ENCODE assay signal across 10 cellular contexts in genomic region chr2:206230060-206230890, GRCh38. TPM values are rescaled to one million over a fixed set of nuclear protein-coding genes. Genes with fewer than 3 reads are reported as not detected.
DNase-seq lines count a peak whose midpoint lies in the region; ATAC-seq and TF ChIP-seq lines count a peak whose summit lies in the region.
"Had no signal": no experiment of that assay in that cellular context is flagged by ENCODE, and none has a peak within 500 bp of the region (broad histone marks: within the 10 kb centered on the region; RNA-seq: fewer than 3 reads in every experiment).

No MANE protein-coding gene starts in this region.

- H3F3A ChIP-seq in neural cell (ENCODE audit: insufficient read depth, low read length, poor library complexity, severe bottlenecking) = no peaks in the 10 kb centered on the region

- H3K4me2 ChIP-seq in H9 (ENCODE audit: insufficient read depth, insufficient read length, low read length) (no peak overlapping the region), neural cell (ENCODE audit: low read length) (no peak overlapping the region)

- no peaks in the 10 kb centered on the region for H3K79me1 ChIP-seq in H9 (ENCODE audit: insufficient read depth, low read depth, low read length, poor library complexity, severe bottlenecking)

- H2BK5ac ChIP-seq in H9 (ENCODE audit: insufficient read length, low read length) = no peak overlapping the region

- no peaks in the 10 kb centered on the region for H3K27me3 Mint-ChIP-seq in H9 (ENCODE audit: low read depth)
- no peaks in the 10 kb centered on the region for H3K27me3 Mint-ChIP-seq in MCF 10A (ENCODE audit: insufficient read depth, unreplicated experiment)
- peaks cover 3 to 13% (median 3%) of the 10 kb centered on the region in 3 donors for H3K27me3 Mint-ChIP-seq in immature natural killer cell (ENCODE audit: low read depth in 3 of 3)

- peaks cover 0 to 2% of the 10 kb centered on the region in 2 experiments; a peak in 2 of 5 replicates for H3K9me3 Mint-ChIP-seq in H9
- no peaks in the 10 kb centered on the region for H3K9me3 Mint-ChIP-seq in MCF 10A (ENCODE audit: unreplicated experiment)
- H3K9me3 Mint-ChIP-seq in immature natural killer cell = peaks cover 0 to 9% (median 0%) of the 10 kb centered on the region in 6 donors

- no peak overlapping the region for H4K8ac ChIP-seq in H9 (replicated peaks; ENCODE audit: insufficient read length, low read depth, low read length)

- H3K56ac ChIP-seq in H9 (ENCODE audit: insufficient read length, low read depth, low read length) = no peak overlapping the region

- H3T11ph ChIP-seq in H9 (ENCODE audit: low read length) = no peak overlapping the region

- H3K4me3 Mint-ChIP-seq in H9 = no peak overlapping the region; a peak in 1 of 5 replicates
- H3K4me3 Mint-ChIP-seq in MCF 10A (ENCODE audit: unreplicated experiment) = no peak overlapping the region
- H3K4me3 Mint-ChIP-seq in immature natural killer cell = no peak overlapping the region

- H4K91ac ChIP-seq in H9 (ENCODE audit: insufficient read length, low read depth, low read length) = no peak overlapping the region

- H3K23ac ChIP-seq in H9 (ENCODE audit: insufficient read length, low read depth, low read length) = no peak overlapping the region

- H2BK12ac ChIP-seq in H9 (ENCODE audit: insufficient read length, low read depth, low read length) = no peak overlapping the region

- H2BK20ac ChIP-seq in H9 (ENCODE audit: low read depth, low read length, poor library complexity, severe bottlenecking) = no peak overlapping the region

- H3K14ac ChIP-seq in H9 (ENCODE audit: insufficient read depth, low read length) = no peak overlapping the region

- H2AFZ ChIP-seq in H9 (ENCODE audit: low read length) (no peak overlapping the region), neural cell (ENCODE audit: low read depth, low read length) (no peak overlapping the region)

- H2AK5ac ChIP-seq in H9 (ENCODE audit: insufficient read length, low read length) = no peak overlapping the region

- H2BK120ac ChIP-seq in H9 (ENCODE audit: low read depth, low read length, poor library complexity, severe bottlenecking) = no peak overlapping the region

- TF ChIP-seq CTCF in H9 (conservative IDR thresholded peaks at IDR 0.05) (peak; percentile 52), MCF 10A (IDR thresholded peaks at IDR 0.05; ENCODE audit: unreplicated experiment) (no peak), neural cell (IDR thresholded peaks at IDR 0.05; ENCODE audit: poor library complexity, severe bottlenecking) (no peak)

- WGBS in H9 (ENCODE audit: extremely low coverage, insufficient read length, low lambda C conversion rate) = no CpG with 5 or more reads among the region's 3 CpGs

- no peaks in the 10 kb centered on the region for H3K27me3 ChIP-seq in H9 (ENCODE audit: insufficient read depth, low read length)
- no peaks in the 10 kb centered on the region for H3K27me3 ChIP-seq in neural cell (ENCODE audit: insufficient read depth, low read depth, low read length)

- peak; percentile 47 for DNase-seq in H9
- peak; percentile 97 for DNase-seq in NCI-H2227 (lab: John Stamatoyannopoulos, UW; ENCODE audit: unreplicated experiment)
- peak; percentile 87 for DNase-seq in MCF 10A (ENCODE audit: unreplicated experiment)
- DNase-seq in immature natural killer cell = no peak
- DNase-seq in HuH-7 (ENCODE audit: low spot score) = no peak
- DNase-seq: activated CD4-positive, alpha-beta T cell treated with anti-CD3 and anti-CD28 coated beads, Interleukin-2, amount 50 U/mL, for 4 hours; OCI-M1 had no signal

- no peak overlapping the region for H3K4ac ChIP-seq in H9 (ENCODE audit: low read depth, low read length)

- peaks cover 4% of the 10 kb centered on the region for H3K4me1 ChIP-seq in H9 (ENCODE audit: insufficient read depth, low read length)

- H3K9me3 ChIP-seq in H9 (ENCODE audit: control insufficient read depth, low read depth, low read length) = no peaks in the 10 kb centered on the region
- H3K9me3 ChIP-seq in neural cell (ENCODE audit: low read length) = no peaks in the 10 kb centered on the region

- peaks cover 33 to 36% of the 10 kb centered on the region in 2 experiments for H3K4me1 Mint-ChIP-seq in H9
- H3K4me1 Mint-ChIP-seq in MCF 10A (ENCODE audit: insufficient read depth, unreplicated experiment) = peaks cover 17% of the 10 kb centered on the region
- no peaks in the 10 kb centered on the region for H3K4me1 Mint-ChIP-seq in immature natural killer cell

- no peaks in the 10 kb centered on the region for H3K9me2 ChIP-seq in neural cell (ENCODE audit: insufficient read depth, low read length)

- ATAC-seq in GM19351 (IDR thresholded peaks at IDR 0.05; ENCODE audit: unreplicated experiment) (no peak), GM18498 (IDR thresholded peaks at IDR 0.05; ENCODE audit: unreplicated experiment) (no peak)

- H4K20me1 ChIP-seq in H9 (ENCODE audit: control insufficient read depth, insufficient read depth, insufficient read length) (no peaks in the 10 kb centered on the region), neural cell (ENCODE audit: insufficient read depth) (no peaks in the 10 kb centered on the region)

- no TSS peak for BruUV-seq in MCF 10A (replicated peaks; lab: Mats Ljungman, UMichigan)

- no peak overlapping the region for H3K9ac ChIP-seq in H9 (ENCODE audit: extremely low read depth, insufficient read length, low read length)
- no peak overlapping the region for H3K9ac ChIP-seq in neural cell (ENCODE audit: low read length)

- no peaks in the 10 kb centered on the region for H3K23me2 ChIP-seq in H9 (ENCODE audit: insufficient read length, low read depth, low read length, poor library complexity, severe bottlenecking)

- no peak for TF ChIP-seq EP300 in neural cell (conservative IDR thresholded peaks at IDR 0.05; ENCODE audit: poor library complexity, severe bottlenecking)

- no peak overlapping the region for H4K5ac ChIP-seq in H9 (ENCODE audit: insufficient read length, low read depth, low read length)

- peak overlapping the region; percentile 50 to 87 (median 78); a peak in 6 of 7 replicates for H3K27ac Mint-ChIP-seq in H9
- peak overlapping the region; percentile 2 for H3K27ac Mint-ChIP-seq in MCF 10A (ENCODE audit: low read depth, unreplicated experiment)
- no peak overlapping the region for H3K27ac Mint-ChIP-seq in immature natural killer cell

- H3K36me3 ChIP-seq in neural cell (ENCODE audit: insufficient read depth, low read length) = no peaks in the 10 kb centered on the region

- no peak overlapping the region for H3K18ac ChIP-seq in H9 (ENCODE audit: insufficient read length, low read depth, low read length)

- H3K4me3 ChIP-seq in neural cell (ENCODE audit: low read length) = no peak overlapping the region

- H2BK15ac ChIP-seq in H9 (ENCODE audit: low read depth, low read length) = no peak overlapping the region

- H3K27ac ChIP-seq in H9 (ENCODE audit: insufficient read length, low read depth, low read length) (no peak overlapping the region), neural cell (ENCODE audit: low read length) (no peak overlapping the region)

- CTCF ChIA-PET in MCF 10A (lab: Yijun Ruan, JAX) = interaction anchor here (0.5 to 1.8 kb wide), 17 partner anchors 9 to 132 kb away, joined by 3 to 14 read pairs (median 4); partner anchors contain the start of genes EEF1B2 and NDUFS1

- intact Hi-C loops in MCF 10A (cut with micrococcal nuclease) = no loop called here

- H3K36me3 Mint-ChIP-seq in H9 (ENCODE audit: insufficient read depth in 1 of 3, low read depth in 3 of 3) (peaks cover 0 to 4% (median 0%) of the 10 kb centered on the region in 3 experiments; a peak in 2 of 7 replicates), MCF 10A (ENCODE audit: insufficient read depth, unreplicated experiment) (no peaks in the 10 kb centered on the region), immature natural killer cell (no peaks in the 10 kb centered on the region)

- POLR2A ChIA-PET in MCF 10A (lab: Yijun Ruan, JAX) = interaction anchor here (0.6 to 5.4 kb wide), 17 partner anchors 9 to 251 kb away, joined by 3 to 61 read pairs (median 3); partner anchors contain the start of genes EEF1B2 and NDUFS1

- no peaks in the 10 kb centered on the region for H3K79me2 ChIP-seq in H9 (ENCODE audit: insufficient read depth, low read length)
- H3K79me2 ChIP-seq in neural cell (replicated peaks; ENCODE audit: insufficient read depth, low read length) = no peaks in the 10 kb centered on the region

- no peak for TF ChIP-seq RAD21 in neural cell (conservative IDR thresholded peaks at IDR 0.05)

TF ChIP-seq in neural cell, 6 proteins besides CTCF, POLR2A, EP300 and RAD21 (continues in another document):
- TF ChIP-seq MXI1 (conservative IDR thresholded peaks at IDR 0.05; ENCODE audit: poor library complexity, severe bottlenecking) = no peak
- no peak for TF ChIP-seq REST (IDR thresholded peaks at IDR 0.05; ENCODE audit: borderline replicate concordance)
- no peak for TF ChIP-seq EZH2 (IDR thresholded peaks at IDR 0.05; ENCODE audit: borderline replicate concordance, insufficient read depth, low read length, poor library complexity, severe bottlenecking)
- no peak for TF ChIP-seq TAF1 (IDR thresholded peaks at IDR 0.05; ENCODE audit: low read depth)
- no peak for TF ChIP-seq SMC3 (conservative IDR thresholded peaks at IDR 0.05; ENCODE audit: poor library complexity)

RNA-seq across cellular contexts. Expression of gene ZDBF2, which starts 44.2 kb away (rescaled TPM):
- total RNA-seq in H9 (2021) (29.1 and 31.8 TPM in 2 replicates), MCF 10A (2022) (15.6 and 21.3 TPM in 2 replicates)
- polyA plus RNA-seq in neural cell (21.9 and 23.4 TPM in 2 replicates), immature natural killer cell (1 to 10 TPM in 1 of 3 donors, under 1 TPM in 2; 0.04 to 1.3 (median 0.77) TPM)
- polyA minus RNA-seq in neural cell = 67.9 and 78.0 TPM in 2 replicates

Comparison
In these comparisons a context has a peak if more than half of its experiments do, and no peak if none do; other contexts are left out.
1. DNase-seq: peak in H9 (single experiment), NCI-H2227 (single experiment) and MCF 10A (single experiment); none in immature natural killer cell (0 of 3) and HuH-7 (single experiment).
2. H3K27ac Mint-ChIP-seq: peak in H9 (3 of 3) and MCF 10A (single experiment); none in immature natural killer cell (0 of 6).